Comparison of ENCODE assay signal across 13 cellular contexts in the genomic region with DNA sequence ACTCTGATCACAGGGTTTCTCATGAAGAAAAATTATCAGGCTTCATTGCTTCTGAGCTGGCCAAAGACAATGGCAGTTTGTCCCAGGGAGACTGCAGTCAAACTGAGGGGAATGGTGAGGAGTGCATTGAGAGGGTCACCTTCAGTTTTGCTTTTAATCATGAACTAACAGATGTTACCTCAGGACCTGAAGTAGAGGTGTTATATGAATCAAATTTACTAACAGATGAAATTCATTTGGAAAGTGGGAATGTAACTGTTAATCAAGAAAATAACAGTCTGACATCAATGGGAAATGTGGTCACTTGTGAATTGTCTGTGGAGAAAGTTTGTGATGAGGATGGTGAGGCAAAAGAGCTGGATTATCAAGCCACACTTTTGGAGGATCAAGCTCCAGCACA.
DNase-seq lines count a peak whose midpoint lies in the region; ATAC-seq and TF ChIP-seq lines count a peak whose summit lies in the region.
"Had no signal": no experiment of that assay in that cellular context is flagged by ENCODE, and none has a peak within 500 bp of the region (broad histone marks: within the 10 kb centered on the region; RNA-seq: fewer than 3 reads in every experiment).

No MANE protein-coding gene starts in this region.

- H3K4me2 ChIP-seq in smooth muscle cell, result peak overlapping the region; percentile 95

- peak overlapping the region; percentile 0 for H3K4me3 Mint-ChIP-seq in activated T-helper 17 cell treated with anti-CD3 and anti-CD28 coated beads, Interleukin-2, amount 50 U/mL, for 72 hours

- no peaks in the 10 kb centered on the region for H3K9me3 Mint-ChIP-seq in activated T-helper 17 cell treated with anti-CD3 and anti-CD28 coated beads, Interleukin-2, amount 50 U/mL, for 72 hours
- H3K9me3 Mint-ChIP-seq: naive B cell had no signal

- no peaks in the 10 kb centered on the region for H3K27me3 ChIP-seq in iPS-18a (ENCODE audit: control insufficient read depth, insufficient read depth, low read length)
- no peaks in the 10 kb centered on the region for H3K27me3 ChIP-seq in smooth muscle cell (ENCODE audit: low read depth)

- H3K4me1 Mint-ChIP-seq in activated T-helper 17 cell treated with anti-CD3 and anti-CD28 coated beads, Interleukin-2, amount 50 U/mL, for 72 hours, result peaks cover 49% of the 10 kb centered on the region

- TF ChIP-seq CTCF in GM20000 (IDR thresholded peaks at IDR 0.05; ENCODE audit: extremely low read depth, missing control alignments) (no peak), smooth muscle cell (IDR thresholded peaks at IDR 0.05; ENCODE audit: borderline replicate concordance, insufficient read depth, poor library complexity, severe bottlenecking) (no peak)

- H3K36me3 Mint-ChIP-seq in activated T-helper 17 cell treated with anti-CD3 and anti-CD28 coated beads, Interleukin-2, amount 50 U/mL, for 72 hours (ENCODE audit: low read depth), result peaks cover 67% of the 10 kb centered on the region
- H3K36me3 Mint-ChIP-seq: naive B cell had no signal

- H3K36me3 ChIP-seq in iPS-18a (ENCODE audit: control insufficient read depth, low read depth, low read length) (peaks cover 15% of the 10 kb centered on the region), smooth muscle cell (ENCODE audit: low read depth) (no peaks in the 10 kb centered on the region)

- H3K27me3 Mint-ChIP-seq in activated T-helper 17 cell treated with anti-CD3 and anti-CD28 coated beads, Interleukin-2, amount 50 U/mL, for 72 hours, result no peaks in the 10 kb centered on the region
- H3K27me3 Mint-ChIP-seq: naive B cell had no signal

- H3K79me2 ChIP-seq in smooth muscle cell (ENCODE audit: low read depth), result peaks cover 68% of the 10 kb centered on the region

- H3K27ac ChIP-seq in iPS-18a (ENCODE audit: low read length), result no peak overlapping the region
- H3K27ac ChIP-seq in smooth muscle cell (ENCODE audit: low read depth), result no peak overlapping the region

- peak overlapping the region; percentile 66 for H3K27ac Mint-ChIP-seq in activated T-helper 17 cell treated with anti-CD3 and anti-CD28 coated beads, Interleukin-2, amount 50 U/mL, for 72 hours

- no peak overlapping the region for H3K9ac ChIP-seq in iPS-18a (ENCODE audit: low read length)
- H3K9ac ChIP-seq in smooth muscle cell (ENCODE audit: low read depth), result no peak overlapping the region

- ATAC-seq in activated T-helper 17 cell treated with anti-CD3 and anti-CD28 coated beads, Interleukin-2, amount 50 U/mL, for 72 hours (replicated peaks), result peak; percentile 24
- ATAC-seq in HG03159 (IDR thresholded peaks at IDR 0.05; ENCODE audit: unreplicated experiment), result no peak
- no peak for ATAC-seq in HG03045 (IDR thresholded peaks at IDR 0.05; ENCODE audit: unreplicated experiment)

- DNase-seq in GM20000 (ENCODE audit: low spot score), result peak; percentile 50
- DNase-seq in smooth muscle cell (lab: John Stamatoyannopoulos, UW; ENCODE audit: unreplicated experiment), result no peak
- DNase-seq in T-helper 2 cell, result no peak
- no peak for DNase-seq in activated CD4-positive, alpha-beta T cell treated with anti-CD3 and anti-CD28 coated beads, Interleukin-2, amount 50 U/mL, for 1 hour
- DNase-seq: activated T-cell treated with anti-CD3 and anti-CD28 coated beads for 4 hours; DMS79; naive B cell; NCI-H1694 treated with DMSO at 0.1 percent for 48 hours; stimulated activated CD4-positive, alpha-beta T cell treated with anti-CD3 and anti-CD28 coated beads, Interleukin-4, amount 100 ng/mL, for 1 hour had no signal

- H3F3A ChIP-seq in smooth muscle cell (ENCODE audit: low read depth), result peaks cover 15% of the 10 kb centered on the region

- H4K20me1 ChIP-seq in smooth muscle cell (ENCODE audit: low read depth), result peaks cover 88% of the 10 kb centered on the region

- H3K4me3 ChIP-seq in iPS-18a (ENCODE audit: low read length) (peak overlapping the region; percentile 68), smooth muscle cell (no peak overlapping the region)

- no peak overlapping the region for H2AFZ ChIP-seq in smooth muscle cell (ENCODE audit: low read depth)

- H3K9me3 ChIP-seq in iPS-18a (ENCODE audit: control insufficient read depth, low read depth, low read length), result no peaks in the 10 kb centered on the region
- no peaks in the 10 kb centered on the region for H3K9me3 ChIP-seq in smooth muscle cell (replicated peaks; ENCODE audit: low read depth)

- H3K4me1 ChIP-seq in iPS-18a (ENCODE audit: control insufficient read depth, low read depth, low read length), result peaks cover 32% of the 10 kb centered on the region
- H3K4me1 ChIP-seq in smooth muscle cell (ENCODE audit: low read depth), result peaks cover 39% of the 10 kb centered on the region
